27 cellular contexts compared by ENCODE assay signal in the genomic region with DNA sequence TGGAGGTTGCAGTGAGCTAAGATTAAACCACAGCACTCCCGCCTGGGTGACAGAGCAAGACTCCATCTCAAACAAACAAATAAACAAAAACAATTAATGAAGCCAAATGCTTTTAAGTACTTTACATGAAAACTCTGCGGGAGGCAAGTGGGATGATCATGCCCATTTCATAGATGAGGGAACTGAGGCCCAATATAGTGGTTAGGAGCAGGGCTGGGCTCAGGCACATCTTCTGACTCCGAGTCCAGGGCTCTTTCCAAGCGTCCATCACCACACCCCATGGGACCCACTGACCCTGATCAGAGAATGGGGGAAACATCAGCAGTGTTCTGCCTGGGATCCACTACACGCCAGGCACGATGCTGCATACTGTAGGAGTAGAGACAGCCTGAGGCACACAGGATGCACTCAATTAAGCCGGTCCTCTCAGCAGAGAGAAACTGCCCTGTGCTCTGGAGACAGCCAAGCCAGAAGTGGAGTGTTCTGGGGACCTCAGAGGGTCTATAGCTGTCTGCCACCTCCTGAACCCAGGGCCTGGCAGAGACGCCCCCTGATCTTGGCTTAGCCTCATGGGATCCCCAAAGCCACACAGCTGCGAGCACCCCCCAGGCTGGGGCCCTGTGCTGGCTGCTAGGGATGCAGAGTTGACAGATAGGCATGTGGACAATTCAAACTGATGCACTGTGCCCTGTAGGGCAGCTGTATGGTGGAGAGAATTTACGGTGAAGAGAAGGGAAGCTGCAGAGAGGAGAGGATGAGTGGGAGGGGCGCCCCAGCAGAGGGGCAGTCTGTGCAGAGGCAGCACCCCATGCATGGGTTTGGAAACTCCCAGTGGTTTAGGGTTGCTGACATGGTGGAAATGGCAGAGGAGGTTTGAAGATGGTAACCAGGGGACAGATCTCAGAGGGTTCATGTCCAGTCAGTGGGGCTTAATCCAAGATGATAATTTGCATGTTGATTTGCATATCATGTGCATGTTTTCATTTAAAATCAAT. TPM values are rescaled to one million over a fixed set of nuclear protein-coding genes. Genes with fewer than 3 reads are reported as not detected.
DNase-seq lines count a peak whose midpoint lies in the region; ATAC-seq and TF ChIP-seq lines count a peak whose summit lies in the region.
"Had no signal": no experiment of that assay in that cellular context is flagged by ENCODE, and none has a peak within 500 bp of the region (broad histone marks: within the 10 kb centered on the region; RNA-seq: fewer than 3 reads in every experiment).

No MANE protein-coding gene starts in this region.

- peak; percentile 39 for DNase-seq in activated CD4-positive, alpha-beta T cell treated with anti-CD3 and anti-CD28 coated beads for 36 hours
- DNase-seq in activated CD4-positive, alpha-beta T cell treated with anti-CD3 and anti-CD28 coated beads, Interleukin-2, amount 50 U/mL, for 1 hour: no peak
- DNase-seq in GM12865 (ENCODE audit: low read depth): peak; percentile 41
- DNase-seq in Panc1 (ENCODE audit: low read depth, low spot score): no peak
- peak; percentile 38 for DNase-seq in chondrocyte (ENCODE audit: low spot score)
- DNase-seq in left lobe of liver (ENCODE audit: low spot score): no peak
- DNase-seq in GDM1 (lab: John Stamatoyannopoulos, UW): no peak
- no peak for DNase-seq in mucosa of descending colon
- DNase-seq: activated naive CD4-positive, alpha-beta T cell treated with anti-CD3 and anti-CD28 coated beads, Interleukin-2, amount 50 U/mL, for 16 hours; activated T-cell treated with anti-CD3 and anti-CD28 coated beads for 4 hours; CD4-positive, alpha-beta T cell; central memory CD4-positive, alpha-beta T cell; DMS 273 treated with DMSO at 0.1 percent for 48 hours; GM23248; lower lobe of right lung; MG63; NCI-H1417; NCI-H2081 treated with DMSO at 0.1 percent for 48 hours; SIG-M5; sigmoid colon; stimulated activated CD8-positive, alpha-beta memory T cell treated with anti-CD3 and anti-CD28 coated beads, Interleukin-4, amount 100 ng/mL, for 48 hours; SW 1271 had no signal

- POLR2A ChIA-PET in activated CD4-positive, alpha-beta T cell treated with anti-CD3 and anti-CD28 coated beads for 36 hours (lab: Charles Lee): no interaction called here
- POLR2A ChIA-PET in Panc1 (lab: Charles Lee): interaction anchor here (0.6 kb wide), 1 partner anchor 381 kb away, joined by 8 read pairs; no protein-coding TSS in a partner anchor

- in situ Hi-C loops in Panc1 (cut with HindIII; ENCODE audit: low pct_unique_long_range_greater_than_20kb, low sequenced_read_pairs): no loop called here

- BruUV-seq in Panc1 (replicated peaks; lab: Mats Ljungman, UMichigan): no TSS peak

- H3K36me3 ChIP-seq in Panc1 (ENCODE audit: control insufficient read depth, insufficient read depth, low read length) (no peaks in the 10 kb centered on the region), mucosa of descending colon (ENCODE audit: low read depth) (no peaks in the 10 kb centered on the region)
- H3K36me3 ChIP-seq: lower lobe of right lung, MG63, sigmoid colon, suprapubic skin had no signal

- no peak overlapping the region for H3K4me3 Mint-ChIP-seq in activated CD4-positive, alpha-beta T cell treated with anti-CD3 and anti-CD28 coated beads for 36 hours
- H3K4me3 Mint-ChIP-seq in chondrocyte (ENCODE audit: unreplicated experiment): no peak overlapping the region
- H3K4me3 Mint-ChIP-seq: CD4-positive, alpha-beta T cell had no signal

- intact Hi-C loops in activated CD4-positive, alpha-beta T cell treated with anti-CD3 and anti-CD28 coated beads for 36 hours (cut with DNase I, micrococcal nuclease): no loop called here
- intact Hi-C loops in Panc1 (cut with micrococcal nuclease; ENCODE audit: unreplicated experiment): no loop called here
- intact Hi-C loops in mucosa of descending colon (cut with DNase I, micrococcal nuclease): no loop called here

- no peak overlapping the region for H3K27ac ChIP-seq in Panc1 (ENCODE audit: low read length)
- H3K27ac ChIP-seq: GM23248, lower lobe of right lung, sigmoid colon, suprapubic skin had no signal

- H3K4me1 ChIP-seq in Panc1 (ENCODE audit: control insufficient read depth, insufficient read depth, low read length) (no peaks in the 10 kb centered on the region; the same call in 1 of the 2 replicates), mucosa of descending colon (ENCODE audit: low read depth) (no peaks in the 10 kb centered on the region)
- H3K4me1 ChIP-seq: lower lobe of right lung, sigmoid colon, suprapubic skin had no signal

- H3K27ac Mint-ChIP-seq in activated CD4-positive, alpha-beta T cell treated with anti-CD3 and anti-CD28 coated beads for 36 hours: no peak overlapping the region
- H3K27ac Mint-ChIP-seq in chondrocyte (ENCODE audit: unreplicated experiment): no peak overlapping the region
- H3K27ac Mint-ChIP-seq: CD4-positive, alpha-beta T cell had no signal

- peaks cover 13% of the 10 kb centered on the region for H3K4me1 Mint-ChIP-seq in activated CD4-positive, alpha-beta T cell treated with anti-CD3 and anti-CD28 coated beads for 36 hours
- peaks cover 3% of the 10 kb centered on the region for H3K4me1 Mint-ChIP-seq in chondrocyte (ENCODE audit: low read depth)

- no peaks in the 10 kb centered on the region for H3K27me3 ChIP-seq in Panc1 (ENCODE audit: control insufficient read depth, insufficient read depth, low read length)
- H3K27me3 ChIP-seq: MG63 had no signal

- TF ChIP-seq CTCF in GM12865 (IDR thresholded peaks at IDR 0.05; ENCODE audit: insufficient read depth, low read depth, low read length, missing control alignments) (no peak), Panc1 (IDR thresholded peaks at IDR 0.05) (no peak), chondrocyte (IDR thresholded peaks at IDR 0.05) (no peak), mucosa of descending colon (IDR thresholded peaks at IDR 0.05) (no peak)

- H3K36me3 Mint-ChIP-seq in activated CD4-positive, alpha-beta T cell treated with anti-CD3 and anti-CD28 coated beads for 36 hours (ENCODE audit: low read depth): no peaks in the 10 kb centered on the region
- H3K36me3 Mint-ChIP-seq in chondrocyte (ENCODE audit: low read depth): no peaks in the 10 kb centered on the region

- H3K27me3 Mint-ChIP-seq in activated CD4-positive, alpha-beta T cell treated with anti-CD3 and anti-CD28 coated beads for 36 hours: peaks cover 5% of the 10 kb centered on the region
- peaks cover 6% of the 10 kb centered on the region for H3K27me3 Mint-ChIP-seq in chondrocyte (ENCODE audit: low read depth)

- H3K4me3 ChIP-seq in GM12865 (ENCODE audit: low read depth, low read length): no peak overlapping the region
- H3K4me3 ChIP-seq in Panc1 (ENCODE audit: low read depth in 2 of 2, low read length in 2 of 2): no peak overlapping the region
- H3K4me3 ChIP-seq in mucosa of descending colon: no peak overlapping the region
- H3K4me3 ChIP-seq: GM23248, lower lobe of right lung, MG63, sigmoid colon, suprapubic skin had no signal

- no peaks in the 10 kb centered on the region for H3K9me3 Mint-ChIP-seq in activated CD4-positive, alpha-beta T cell treated with anti-CD3 and anti-CD28 coated beads for 36 hours (ENCODE audit: low read depth)
- no peaks in the 10 kb centered on the region for H3K9me3 Mint-ChIP-seq in chondrocyte (ENCODE audit: low read depth)
- H3K9me3 Mint-ChIP-seq: CD4-positive, alpha-beta T cell had no signal

- H3K9me3 ChIP-seq in Panc1 (ENCODE audit: control insufficient read depth, insufficient read depth, low read depth, low read length) (no peaks in the 10 kb centered on the region), mucosa of descending colon (no peaks in the 10 kb centered on the region)
- H3K9me3 ChIP-seq: lower lobe of right lung, MG63, sigmoid colon, suprapubic skin had no signal

- CTCF ChIA-PET in activated CD4-positive, alpha-beta T cell treated with anti-CD3 and anti-CD28 coated beads for 36 hours (lab: Charles Lee): interaction anchor here (0.9 to 1.5 kb wide), 2 partner anchors 27 to 57 kb away, joined by 3 to 5 read pairs; a partner anchor contains a TSS
- CTCF ChIA-PET in Panc1 (lab: Charles Lee): no interaction called here

- ATAC-seq in activated CD4-positive, alpha-beta T cell treated with anti-CD3 and anti-CD28 coated beads for 36 hours: peak; percentile 24
- ATAC-seq in Panc1 (0 out of 2 replicates have a peak, but pooled peaks have one; percentile 26), left lobe of liver (no peak), mucosa of descending colon (no peak)
- ATAC-seq: lower lobe of right lung had no signal

RNA-seq across cellular contexts. Expression of a gene that starts 13.7 kb away (rescaled TPM):
- under 1 TPM; 0.30 to 0.40 TPM for total RNA-seq in activated CD4-positive, alpha-beta T cell treated with anti-CD3 and anti-CD28 coated beads for 36 hours
- total RNA-seq in Panc1 (2021; ENCODE audit: unreplicated experiment): 0.10 TPM
- polyA plus RNA-seq in Panc1 (2012; ENCODE audit: insufficient read length): 0.07 TPM
- 0.07 TPM in 1 of 3 replicates, not detected in the others for total RNA-seq in chondrocyte
- 2.0 TPM for total RNA-seq in left lobe of liver
- under 1 TPM; 0.24 to 0.95 (median 0.93) TPM for total RNA-seq in mucosa of descending colon
- total RNA-seq: A172; CD4-positive, alpha-beta T cell; dermis microvascular lymphatic vessel endothelial cell; GM23248; suprapubic skin had no signal
- polyA plus RNA-seq: fibroblast of lung, GM23248, keratinocyte had no signal

RNA-seq across cellular contexts. Expression of a gene that starts 27.7 kb away (rescaled TPM):
- total RNA-seq in activated CD4-positive, alpha-beta T cell treated with anti-CD3 and anti-CD28 coated beads for 36 hours: 10 to 100 TPM; 58.5 to 80.3 TPM
- total RNA-seq in Panc1 (2021; ENCODE audit: unreplicated experiment) (67.3 TPM), chondrocyte (22.8 to 34.1 TPM (median 24.5 TPM) in 3 replicates), left lobe of liver (80.4 TPM), mucosa of descending colon (10 to 100 TPM; 42.7 to 69.0 (median 45.7) TPM)
- polyA plus RNA-seq in Panc1 (2012; ENCODE audit: insufficient read length): 194 TPM

RNA-seq across cellular contexts. Expression of a gene that starts 41.1 kb away (rescaled TPM):
- total RNA-seq in activated CD4-positive, alpha-beta T cell treated with anti-CD3 and anti-CD28 coated beads for 36 hours: not detected
- total RNA-seq in Panc1 (2021; ENCODE audit: unreplicated experiment) (not detected), chondrocyte (not detected in 3 replicates), left lobe of liver (269 TPM), mucosa of descending colon (under 1 TPM in 1 of 3 donors, not detected in 2; 0.32 TPM)
- polyA plus RNA-seq in Panc1 (2012; ENCODE audit: insufficient read length): not detected
- total RNA-seq: A172; CD4-positive, alpha-beta T cell; dermis microvascular lymphatic vessel endothelial cell; fibroblast of lung; GM23248; lower lobe of right lung; sigmoid colon; suprapubic skin had no signal
- polyA plus RNA-seq: fibroblast of lung, GM23248, keratinocyte, sigmoid colon had no signal

RNA-seq across cellular contexts. Expression of a gene that starts 51.7 kb away (rescaled TPM):
- total RNA-seq in activated CD4-positive, alpha-beta T cell treated with anti-CD3 and anti-CD28 coated beads for 36 hours: 1 to 10 TPM; 1.6 to 1.8 TPM
- 0.64 TPM for total RNA-seq in Panc1 (2021; ENCODE audit: unreplicated experiment)
- 0.44 TPM for polyA plus RNA-seq in Panc1 (2012; ENCODE audit: insufficient read length)
- 0.47 to 0.94 TPM (median 0.72 TPM) in 3 replicates for total RNA-seq in chondrocyte
- total RNA-seq in left lobe of liver: 8.4 TPM
- total RNA-seq in mucosa of descending colon: 1 to 10 TPM in 2 of 3 donors, under 1 TPM in 1; 0.77 to 1.8 (median 1.3) TPM
- total RNA-seq: A172, dermis microvascular lymphatic vessel endothelial cell, fibroblast of lung, GM23248, sigmoid colon had no signal
- polyA plus RNA-seq: fibroblast of lung, GM23248 had no signal

Comparison
In these comparisons a context has a peak if more than half of its experiments do, and no peak if none do; other contexts are left out.
1. DNase-seq: peak in activated CD4-positive, alpha-beta T cell treated with anti-CD3 and anti-CD28 coated beads for 36 hours (single experiment), GM12865 (single experiment) and chondrocyte (single experiment); none in activated CD4-positive, alpha-beta T cell treated with anti-CD3 and anti-CD28 coated beads, Interleukin-2, amount 50 U/mL, for 1 hour (single experiment), Panc1 (single experiment), left lobe of liver (single experiment), GDM1 (single experiment) and mucosa of descending colon (0 of 3).
2. ATAC-seq: peak in activated CD4-positive, alpha-beta T cell treated with anti-CD3 and anti-CD28 coated beads for 36 hours (single experiment) and Panc1 (single experiment); none in left lobe of liver (single experiment) and mucosa of descending colon (single experiment).
3. RNA of a gene that starts 41.1 kb away (total RNA-seq): 269 TPM in left lobe of liver (single experiment); not detected in Panc1 (single experiment), not detected in activated CD4-positive, alpha-beta T cell treated with anti-CD3 and anti-CD28 coated beads for 36 hours, not detected in chondrocyte and 0.32 TPM in mucosa of descending colon; every median in the first group is over 100 times any median in the second.